Comparison of ENCODE assay signal across 23 cellular contexts in genomic region chr5:58932057-58932594, GRCh38.
"Had no signal": no experiment of that assay in that cellular context is flagged by ENCODE, and none has a peak within 500 bp of the region (broad histone marks: within the 10 kb centered on the region; RNA-seq: fewer than 3 reads in every experiment).

No MANE protein-coding gene starts in this region.

- H3K4me1 Mint-ChIP-seq: central memory CD8-positive, alpha-beta T cell had no signal

- H3K27ac ChIP-seq: ascending aorta, body of pancreas, Peyer's patch, RWPE1 had no signal

- H3K4me3 ChIP-seq: ascending aorta, body of pancreas, Peyer's patch had no signal

- H3K9me3 Mint-ChIP-seq: activated CD8-positive, alpha-beta T cell treated with anti-CD3 and anti-CD28 coated beads for 36 hours; activated naive CD8-positive, alpha-beta T cell treated with anti-CD3 and anti-CD28 coated beads, Interleukin-2, amount 50 U/mL, for 24 hours; activated T-helper 2 cell treated with anti-CD3 and anti-CD28 coated beads, Interferon-gamma antibody, Interleukin-2, Interleukin-4, amounts not matched to agents 10 μg/mL and 5 μg/mL and 100 μg/mL, durations not matched to agents 14 hours and 24 hours and 36 hours; central memory CD8-positive, alpha-beta T cell; T-helper 1 cell treated with Interleukin-12 subunit alpha and Interleukin-12 subunit beta and Interleukin-4 antibody, amounts not matched to agents 30 μg/mL and 1 μg/mL, for 36 hours had no signal

- H3K9me3 ChIP-seq: ascending aorta, body of pancreas, Peyer's patch had no signal

- ATAC-seq: activated CD4-positive, CD25-positive, alpha-beta regulatory T cell treated with anti-CD3 and anti-CD28 coated beads, Interleukin-2, amount 50 U/mL, for 24 hours; activated CD8-positive, alpha-beta T cell treated with anti-CD3 and anti-CD28 coated beads for 36 hours; activated naive CD8-positive, alpha-beta T cell treated with anti-CD3 and anti-CD28 coated beads, Interleukin-2, amount 50 U/mL, for 24 hours; activated T-cell treated with anti-CD3 and anti-CD28 coated beads, Interleukin-2, amount 50 U/mL, for 72 hours; body of pancreas had no signal

- H3K27me3 ChIP-seq: ascending aorta, body of pancreas, Peyer's patch had no signal

- H3K4me1 ChIP-seq: body of pancreas, Peyer's patch had no signal

- H3K36me3 Mint-ChIP-seq: activated naive CD4-positive, alpha-beta T cell treated with anti-CD3 and anti-CD28 coated beads, Interleukin-2, amount 10 ng/mL, durations not matched to agents 7 days and 5 days had no signal

- H3K36me3 ChIP-seq: ascending aorta, Peyer's patch had no signal

- H3K4me3 Mint-ChIP-seq: activated CD8-positive, alpha-beta T cell treated with anti-CD3 and anti-CD28 coated beads for 36 hours; activated naive CD4-positive, alpha-beta T cell treated with anti-CD3 and anti-CD28 coated beads, Interleukin-2, amount 10 ng/mL, durations not matched to agents 7 days and 5 days; activated naive CD8-positive, alpha-beta T cell treated with anti-CD3 and anti-CD28 coated beads, Interleukin-2, amount 50 U/mL, for 24 hours; activated T-cell treated with anti-CD3 and anti-CD28 coated beads, Interleukin-2, amount 50 U/mL, for 72 hours; central memory CD8-positive, alpha-beta T cell; T-helper 1 cell treated with Interleukin-12 subunit alpha and Interleukin-12 subunit beta and Interleukin-4 antibody, amounts not matched to agents 30 μg/mL and 1 μg/mL, for 36 hours had no signal

- DNase-seq: activated CD4-positive, alpha-beta T cell treated with anti-CD3 and anti-CD28 coated beads for 4 hours; activated CD8-positive, alpha-beta memory T cell treated with anti-CD3 and anti-CD28 coated beads, Interleukin-2, amount 50 U/mL, for 4 hours; activated CD8-positive, alpha-beta T cell treated with anti-CD3 and anti-CD28 coated beads for 36 hours; activated gamma-delta T cell treated with Interleukin-2 at 50 U/mL for 16 hours; activated naive CD4-positive, alpha-beta T cell treated with anti-CD3 and anti-CD28 coated beads, Interleukin-2, amount 10 ng/mL, durations not matched to agents 7 days and 5 days; activated naive CD8-positive, alpha-beta T cell treated with anti-CD3 and anti-CD28 coated beads, Interleukin-2, amount 50 U/mL, for 24 hours; activated T-cell treated with anti-CD3 and anti-CD28 coated beads, Interleukin-2, amount 50 U/mL, for 72 hours; amniotic stem cell; body of pancreas; Kasumi-1; KBM-7; NCI-H1694; NCI-H2029; NCI-H2107; NCI-H526; Peyer's patch; Right ventricle myocardium superior had no signal

- H3K27ac Mint-ChIP-seq: activated CD8-positive, alpha-beta T cell treated with anti-CD3 and anti-CD28 coated beads for 36 hours; activated naive CD4-positive, alpha-beta T cell treated with anti-CD3 and anti-CD28 coated beads, Interleukin-2, amount 10 ng/mL, durations not matched to agents 7 days and 5 days; activated naive CD8-positive, alpha-beta T cell treated with anti-CD3 and anti-CD28 coated beads, Interleukin-2, amount 50 U/mL, for 24 hours; activated T-cell treated with anti-CD3 and anti-CD28 coated beads, Interleukin-2, amount 50 U/mL, for 72 hours; activated T-helper 2 cell treated with anti-CD3 and anti-CD28 coated beads, Interferon-gamma antibody, Interleukin-2, Interleukin-4, amounts not matched to agents 10 μg/mL and 5 μg/mL and 100 μg/mL, durations not matched to agents 14 hours and 24 hours and 36 hours; T-helper 1 cell treated with Interleukin-12 subunit alpha and Interleukin-12 subunit beta and Interleukin-4 antibody, amounts not matched to agents 30 μg/mL and 1 μg/mL, for 36 hours had no signal
